ENCODE assay signal across 8 cellular contexts in genomic region chr2:218291934-218292699, GRCh38. TPM values are rescaled to one million over a fixed set of nuclear protein-coding genes. Genes with fewer than 3 reads are reported as not detected.
A peak's percentile ranks its signal among the peaks of the same experiment; 100 is the strongest.
DNase-seq lines count a peak whose midpoint lies in the region; ATAC-seq and TF ChIP-seq lines count a peak whose summit lies in the region.

A gene with protein sequence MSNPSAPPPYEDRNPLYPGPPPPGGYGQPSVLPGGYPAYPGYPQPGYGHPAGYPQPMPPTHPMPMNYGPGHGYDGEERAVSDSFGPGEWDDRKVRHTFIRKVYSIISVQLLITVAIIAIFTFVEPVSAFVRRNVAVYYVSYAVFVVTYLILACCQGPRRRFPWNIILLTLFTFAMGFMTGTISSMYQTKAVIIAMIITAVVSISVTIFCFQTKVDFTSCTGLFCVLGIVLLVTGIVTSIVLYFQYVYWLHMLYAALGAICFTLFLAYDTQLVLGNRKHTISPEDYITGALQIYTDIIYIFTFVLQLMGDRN (minus strand): TSS chr2:218292503. CDS start chr2:218282141, 10,362 bp downstream.

- peak; percentile 66 to 82 for TF ChIP-seq POLR2A in sigmoid colon (IDR thresholded peaks at IDR 0.05)

- no peaks in the 10 kb centered on the region for H3K9me3 ChIP-seq in sigmoid colon

- peak; percentile 70 for ATAC-seq in GM19467 (IDR thresholded peaks at IDR 0.05; ENCODE audit: unreplicated experiment)

- H3K27me3 Mint-ChIP-seq in T-helper 2 cell treated with Interferon-gamma antibody and Interleukin-4, amounts not matched to agents 5 μg/mL and 100 μg/mL, for 36 hours (ENCODE audit: low read depth) = no peaks in the 10 kb centered on the region

- WGBS in sigmoid colon, 2 donors = 4 to 8% methylated on average over 62 of the region's 62 CpGs

- H3K36me3 Mint-ChIP-seq in T-helper 2 cell treated with Interferon-gamma antibody and Interleukin-4, amounts not matched to agents 5 μg/mL and 100 μg/mL, for 36 hours (ENCODE audit: low read depth) = peaks cover 24% of the 10 kb centered on the region

- H3K27ac ChIP-seq in HL-60 (replicated peaks) = peak within 1 kb of the TSS; percentile 77
- peak within 1 kb of the TSS; percentile 91 to 99 (median 96) for H3K27ac ChIP-seq in sigmoid colon

- intact Hi-C loops in sigmoid colon (cut with DNase I) = loop anchor here (2.0 to 10.0 kb wide), 5 partner anchors 75 to 353 kb away; partner anchors contain the start of genes CNOT9 and USP37

- in situ Hi-C loops in astrocyte of the cerebellum (cut with HindIII; ENCODE audit: low sequenced_read_pairs) = no loop called here

- H3K9me3 Mint-ChIP-seq in T-helper 2 cell treated with Interferon-gamma antibody and Interleukin-4, amounts not matched to agents 5 μg/mL and 100 μg/mL, for 36 hours = no peaks in the 10 kb centered on the region

- H3K4me1 Mint-ChIP-seq in T-helper 2 cell treated with Interferon-gamma antibody and Interleukin-4, amounts not matched to agents 5 μg/mL and 100 μg/mL, for 36 hours (ENCODE audit: low read depth) = peaks cover 60% of the 10 kb centered on the region

- peaks cover 0 to 52% (median 49%) of the 10 kb centered on the region in 4 donors for H3K4me1 ChIP-seq in sigmoid colon

- TF ChIP-seq CTCF in HL-60 (IDR thresholded peaks at IDR 0.05; ENCODE audit: insufficient read depth, low read length) (peak; percentile 5), astrocyte of the cerebellum (IDR thresholded peaks at IDR 0.05; ENCODE audit: low read depth, low read length, missing control alignments) (peak; percentile 62), sigmoid colon (IDR thresholded peaks at IDR 0.05) (peak in 1 of 4 experiments; percentile 93)

- TF ChIP-seq EP300 in sigmoid colon (IDR thresholded peaks at IDR 0.05) = no peak

- H3K4me3 ChIP-seq in HL-60 (replicated peaks; ENCODE audit: insufficient read depth, low read length) (peak within 1 kb of the TSS; percentile 56), astrocyte of the cerebellum (ENCODE audit: low read depth, low read length) (peak within 1 kb of the TSS; percentile 76), sigmoid colon (peak within 1 kb of the TSS; percentile 67 to 97 (median 86))

- no peaks in the 10 kb centered on the region for H3K36me3 ChIP-seq in sigmoid colon

- H3K27ac Mint-ChIP-seq in T-helper 2 cell treated with Interferon-gamma antibody and Interleukin-4, amounts not matched to agents 5 μg/mL and 100 μg/mL, for 36 hours = peak within 1 kb of the TSS; percentile 91

- H3K4me3 Mint-ChIP-seq in T-helper 2 cell treated with Interferon-gamma antibody and Interleukin-4, amounts not matched to agents 5 μg/mL and 100 μg/mL, for 36 hours = peak within 1 kb of the TSS; percentile 96

- DNase-seq in COLO668 (lab: John Stamatoyannopoulos, UW; ENCODE audit: unreplicated experiment) (peak; percentile 72), HL-60 (ENCODE audit: low read depth in 1 of 2, low spot score in 1 of 2) (peak in 1 of 2 experiments; percentile 61), astrocyte of the cerebellum (ENCODE audit: low read depth) (no peak), hypothalamus (lab: John Stamatoyannopoulos, UW) (peak in 46 of 51 donors; percentile 28 to 90 (median 58)), sigmoid colon (peak; percentile 91), NCI-H128 (lab: John Stamatoyannopoulos, UW; ENCODE audit: unreplicated experiment) (no peak)
- DNase-seq in T-helper 2 cell treated with Interferon-gamma antibody and Interleukin-4, amounts not matched to agents 5 μg/mL and 100 μg/mL, for 36 hours (ENCODE audit: low spot score) = peak; percentile 80

- H3K27me3 ChIP-seq in HL-60 (ENCODE audit: insufficient read depth, poor library complexity, severe bottlenecking) = no peaks in the 10 kb centered on the region
- H3K27me3 ChIP-seq in sigmoid colon = no peaks in the 10 kb centered on the region

RNA-seq across cellular contexts. Expression of the gene that starts here (rescaled TPM):
- 100 to 1,000 TPM; 116 to 157 (median 146) TPM for total RNA-seq in sigmoid colon
- polyA plus RNA-seq in sigmoid colon = 100 to 1,000 TPM in 2 of 3 donors, 10 to 100 TPM in 1; 90.2 to 204 (median 109) TPM

Comparison
In these comparisons a context has a peak if more than half of its experiments do, and no peak if none do; other contexts are left out.
1. DNase-seq: peak in COLO668 (single experiment), T-helper 2 cell treated with Interferon-gamma antibody and Interleukin-4, amounts not matched to agents 5 μg/mL and 100 μg/mL, for 36 hours (single experiment), hypothalamus (46 of 51) and sigmoid colon (single experiment); none in astrocyte of the cerebellum (single experiment) and NCI-H128 (single experiment).
2. Peak in every context shown above with its lines, with median percentiles within 50 percentile points of each other: H3K4me3 ChIP-seq.